ENCODE assay signal across 8 cellular contexts in the genomic region with DNA sequence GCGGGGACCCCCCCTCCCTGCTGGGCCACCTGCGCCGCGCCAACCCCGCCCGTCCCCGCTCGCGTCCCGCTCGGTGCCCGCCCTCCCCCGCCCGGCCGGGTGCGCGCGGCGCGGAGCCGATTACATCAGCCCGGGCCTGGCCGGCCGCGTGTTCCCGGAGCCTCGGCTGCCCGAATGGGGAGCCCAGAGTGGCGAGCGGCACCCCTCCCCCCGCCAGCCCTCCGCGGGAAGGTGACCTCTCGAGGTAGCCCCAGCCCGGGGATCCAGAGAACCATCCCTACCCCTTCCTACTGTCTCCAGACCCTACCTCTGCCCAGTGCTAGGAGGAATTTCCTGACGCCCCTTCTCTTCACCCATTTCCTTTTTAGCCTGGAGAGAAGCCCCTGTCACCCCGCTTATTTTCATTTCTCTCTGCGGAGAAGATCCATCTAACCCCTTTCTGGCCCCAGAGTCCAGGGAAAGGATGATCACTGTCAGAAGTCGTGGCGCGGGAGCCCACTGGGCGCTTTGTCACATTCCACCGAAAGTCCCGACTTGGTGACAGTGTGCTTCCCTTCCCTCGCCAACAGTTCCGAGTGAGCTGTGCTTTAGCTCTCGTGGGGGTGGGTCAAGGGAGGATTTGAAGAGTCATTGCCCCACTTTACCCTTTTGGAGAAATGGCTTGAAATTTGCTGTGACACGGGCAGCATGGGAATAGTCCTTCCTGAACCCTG. TPM values are rescaled to one million over a fixed set of nuclear protein-coding genes. Genes with fewer than 3 reads are reported as not detected.
DNase-seq lines count a peak whose midpoint lies in the region; ATAC-seq and TF ChIP-seq lines count a peak whose summit lies in the region.

No MANE protein-coding gene starts in this region.

- H3K9me3 Mint-ChIP-seq in activated naive CD8-positive, alpha-beta T cell treated with anti-CD3 and anti-CD28 coated beads, Interleukin-2, amount 50 U/mL, for 24 hours = no peaks in the 10 kb centered on the region
- no peaks in the 10 kb centered on the region for H3K9me3 Mint-ChIP-seq in progenitor cell of endocrine pancreas (ENCODE audit: low read depth)

- H3K27me3 ChIP-seq in HAP-1 (ENCODE audit: low read depth) (no peaks in the 10 kb centered on the region), SJCRH30 (no peaks in the 10 kb centered on the region)

- DNase-seq in HAP-1 (ENCODE audit: low spot score in 2 of 2) = peak; percentile 26 to 76
- peak; percentile 47 to 59 for DNase-seq in SJCRH30
- DNase-seq in activated naive CD8-positive, alpha-beta T cell treated with anti-CD3 and anti-CD28 coated beads, Interleukin-2, amount 50 U/mL, for 24 hours = peak; percentile 76
- DNase-seq in left ventricle myocardium superior = peak; percentile 91
- DNase-seq in progenitor cell of endocrine pancreas (ENCODE audit: low spot score, unreplicated experiment) = peak; percentile 48
- DNase-seq in DMS153 (lab: John Stamatoyannopoulos, UW) = no peak

- peaks cover 28% of the 10 kb centered on the region for H3K4me1 ChIP-seq in HAP-1
- peaks cover 29% of the 10 kb centered on the region; the same call in 1 of the 2 replicates for H3K4me1 ChIP-seq in SJCRH30

- peak overlapping the region; percentile 97 for H3K27ac ChIP-seq in C4-2B
- H3K27ac ChIP-seq in SJCRH30 = peak overlapping the region; percentile 25

- peak overlapping the region; percentile 95 for H3K4me3 ChIP-seq in HAP-1
- peak overlapping the region; percentile 76 for H3K4me3 ChIP-seq in SJCRH30

- no peaks in the 10 kb centered on the region for H3K9me3 ChIP-seq in HAP-1
- no peaks in the 10 kb centered on the region for H3K9me3 ChIP-seq in SJCRH30 (replicated peaks)

- peaks cover 52% of the 10 kb centered on the region for H3K4me1 Mint-ChIP-seq in activated naive CD8-positive, alpha-beta T cell treated with anti-CD3 and anti-CD28 coated beads, Interleukin-2, amount 50 U/mL, for 24 hours
- H3K4me1 Mint-ChIP-seq in progenitor cell of endocrine pancreas (ENCODE audit: low read depth) = peaks cover 41% of the 10 kb centered on the region

- intact Hi-C loops in left ventricle myocardium superior (cut with micrococcal nuclease) = no loop called here

- in situ Hi-C loops in HAP-1 (cut with MboI; ENCODE audit: low sequenced_read_pairs) = loop anchor here (5.0 to 10.0 kb wide), 2 partner anchors 300 to 473 kb away; a partner anchor contains a TSS

- H3K36me3 ChIP-seq in HAP-1 (replicated peaks) (peaks cover 40% of the 10 kb centered on the region), SJCRH30 (no peaks in the 10 kb centered on the region)

- peak overlapping the region; percentile 96 for H3K27ac Mint-ChIP-seq in activated naive CD8-positive, alpha-beta T cell treated with anti-CD3 and anti-CD28 coated beads, Interleukin-2, amount 50 U/mL, for 24 hours
- H3K27ac Mint-ChIP-seq in progenitor cell of endocrine pancreas = peak overlapping the region; percentile 96

- H3K4me3 Mint-ChIP-seq in activated naive CD8-positive, alpha-beta T cell treated with anti-CD3 and anti-CD28 coated beads, Interleukin-2, amount 50 U/mL, for 24 hours = peak overlapping the region; percentile 94
- H3K4me3 Mint-ChIP-seq in progenitor cell of endocrine pancreas (ENCODE audit: low read depth) = peak overlapping the region; percentile 97

- H3K36me3 Mint-ChIP-seq in activated naive CD8-positive, alpha-beta T cell treated with anti-CD3 and anti-CD28 coated beads, Interleukin-2, amount 50 U/mL, for 24 hours (ENCODE audit: low read depth) = peaks cover 21% of the 10 kb centered on the region
- peaks cover 9% of the 10 kb centered on the region for H3K36me3 Mint-ChIP-seq in progenitor cell of endocrine pancreas (ENCODE audit: insufficient read depth)

- H3K27me3 Mint-ChIP-seq in activated naive CD8-positive, alpha-beta T cell treated with anti-CD3 and anti-CD28 coated beads, Interleukin-2, amount 50 U/mL, for 24 hours = peaks cover 5% of the 10 kb centered on the region
- no peaks in the 10 kb centered on the region for H3K27me3 Mint-ChIP-seq in progenitor cell of endocrine pancreas

- peak; percentile 14 for ATAC-seq in activated naive CD8-positive, alpha-beta T cell treated with anti-CD3 and anti-CD28 coated beads, Interleukin-2, amount 50 U/mL, for 24 hours
- ATAC-seq in left ventricle myocardium superior = peak; percentile 36
- ATAC-seq in HG02840 (IDR thresholded peaks at IDR 0.05; ENCODE audit: low FRiP score, unreplicated experiment) = no peak

- TF ChIP-seq CTCF in C4-2B (conservative IDR thresholded peaks at IDR 0.05) (no peak), progenitor cell of endocrine pancreas (IDR thresholded peaks at IDR 0.05; ENCODE audit: unreplicated experiment) (no peak)

RNA-seq across cellular contexts. Expression of a gene that starts 2.0 kb away (rescaled TPM):
- 27.0 and 31.6 TPM in 2 replicates for total RNA-seq in SJCRH30 (2014; rRNA removed; shearing (Covaris generic))
- total RNA-seq in left ventricle myocardium superior (261 TPM), progenitor cell of endocrine pancreas (243 and 267 TPM in 2 replicates)
